Comparison of ENCODE assay signal across 8 cellular contexts in the genomic region with DNA sequence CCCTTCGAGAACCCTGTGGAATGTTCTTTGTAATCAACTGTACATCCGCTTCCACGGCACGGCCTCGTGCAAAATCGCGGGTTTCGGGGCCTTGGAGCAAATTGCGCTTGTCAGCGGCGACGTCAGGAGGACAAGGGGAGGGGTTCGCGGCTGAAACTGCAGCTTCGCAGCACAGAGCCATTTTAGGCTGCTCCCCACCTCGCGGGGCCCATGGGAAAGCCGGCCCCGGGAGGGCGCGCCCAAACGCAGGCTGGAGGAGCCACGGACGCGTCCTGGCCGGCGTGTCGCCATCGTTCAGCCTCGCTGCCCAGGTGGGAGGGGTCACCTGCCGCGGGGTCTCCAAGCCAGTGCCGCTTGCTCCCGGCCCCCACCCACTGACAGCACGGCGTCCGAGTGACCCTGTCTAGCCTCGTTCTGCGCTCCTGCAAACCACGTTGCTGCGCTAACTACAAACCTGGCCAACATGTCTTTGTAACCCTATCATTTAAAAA. TPM values are rescaled to one million over a fixed set of nuclear protein-coding genes. Genes with fewer than 3 reads are reported as not detected.
A peak's percentile ranks its signal among the peaks of the same experiment; 100 is the strongest.
DNase-seq lines count a peak whose midpoint lies in the region; ATAC-seq, FAIRE-seq and TF ChIP-seq lines count a peak whose summit lies in the region.

No MANE protein-coding gene starts in this region.

- H3K36me3 ChIP-seq in IMR-90 (ENCODE audit: control insufficient read depth, insufficient read depth, low read length) (no peaks in the 10 kb centered on the region), prostate gland (no peaks in the 10 kb centered on the region)

- H3K79me1 ChIP-seq in IMR-90 (ENCODE audit: low read depth in 1 of 2, low read length in 2 of 2), result no peaks in the 10 kb centered on the region

- TF ChIP-seq CTCF in IMR-90 (conservative IDR thresholded peaks at IDR 0.05; ENCODE audit: low read depth, low read length), result no peak
- TF ChIP-seq CTCF in prostate gland (IDR thresholded peaks at IDR 0.05), result no peak

- H3K4me3 ChIP-seq in IMR-90 (ENCODE audit: insufficient read depth, low read depth, low read length) (peak overlapping the region; percentile 56; the same call in 1 of the 2 replicates), prostate gland (peak overlapping the region; percentile 64 to 77)

- peak overlapping the region; percentile 81 for H2AFZ ChIP-seq in IMR-90 (replicated peaks; ENCODE audit: low read length, poor library complexity)

- POLR2A ChIA-PET in IMR-90 (lab: Charles Lee; ENCODE audit: unreplicated experiment), result no interaction called here

- H3K23ac ChIP-seq in IMR-90 (ENCODE audit: low read depth, low read length), result no peak overlapping the region

- H3K9me3 ChIP-seq in IMR-90 (ENCODE audit: control insufficient read depth, insufficient read depth, low read length) (no peaks in the 10 kb centered on the region; the same call in 1 of the 2 replicates), prostate gland (no peaks in the 10 kb centered on the region)

- H3K4me2 ChIP-seq in IMR-90 (ENCODE audit: low read depth, low read length), result peak overlapping the region; percentile 70; the same call in 1 of the 2 replicates

- no peak overlapping the region for H4K91ac ChIP-seq in IMR-90 (ENCODE audit: insufficient read depth, low read depth, low read length)

- H4K20me1 ChIP-seq in IMR-90 (ENCODE audit: insufficient read depth, low read length), result no peaks in the 10 kb centered on the region

- no peak overlapping the region; the same call in 1 of the 2 replicates for H4K5ac ChIP-seq in IMR-90 (ENCODE audit: low read depth, low read length)

- DNase-seq in GM12892 (ENCODE audit: insufficient read length) (no peak), IMR-90 (no peak), left cardiac atrium (peak; percentile 69), prostate gland (ENCODE audit: low spot score) (peak; percentile 24), COLO668 (lab: John Stamatoyannopoulos, UW; ENCODE audit: unreplicated experiment) (no peak)
- peak; percentile 59 for DNase-seq in activated naive CD4-positive, alpha-beta T cell treated with anti-CD3 and anti-CD28 coated beads, Interleukin-2, amount 50 U/mL, for 16 hours

- ATAC-seq in IMR-90 (ENCODE audit: low read depth) (no peak), left cardiac atrium (peak; percentile 13), HG03342 (IDR thresholded peaks at IDR 0.05; ENCODE audit: unreplicated experiment) (no peak), GM21390 (IDR thresholded peaks at IDR 0.05; ENCODE audit: unreplicated experiment) (no peak)

- H2BK15ac ChIP-seq in IMR-90 (ENCODE audit: low read depth, low read length), result no peak overlapping the region

- in situ Hi-C loops in IMR-90 (cut with MboI; ENCODE audit: low sequenced_read_pairs), result loop anchor here (10.0 kb wide), 1 partner anchor 143 kb away; no protein-coding TSS in a partner anchor

- no peak overlapping the region for H2BK120ac ChIP-seq in IMR-90 (ENCODE audit: low read depth, low read length)

- no peaks in the 10 kb centered on the region for H3K9me1 ChIP-seq in IMR-90 (ENCODE audit: insufficient read depth, low read length)

- no peak overlapping the region for H3K56ac ChIP-seq in IMR-90 (ENCODE audit: extremely low read depth, insufficient read depth, low read length)

- H3K27ac ChIP-seq in IMR-90 (ENCODE audit: insufficient read depth, low read length) (no peak overlapping the region), prostate gland (peak overlapping the region; percentile 75 to 90)

- H3K27me3 ChIP-seq in IMR-90 (ENCODE audit: control insufficient read depth, insufficient read depth, low read length) (peaks cover 30% of the 10 kb centered on the region), prostate gland (replicated peaks; ENCODE audit: insufficient read depth) (no peaks in the 10 kb centered on the region)

- no peak for TF ChIP-seq POLR2A in GM12892 (IDR thresholded peaks at IDR 0.05; ENCODE audit: low read depth, low read length)
- no peak for TF ChIP-seq POLR2A in IMR-90 (IDR thresholded peaks at IDR 0.05; ENCODE audit: low read depth, low read length)
- no peak for TF ChIP-seq POLR2A in prostate gland (IDR thresholded peaks at IDR 0.05)

- no TSS peak for BruUV-seq in IMR-90 (replicated peaks; lab: Mats Ljungman, UMichigan)

- H2BK5ac ChIP-seq in IMR-90 (ENCODE audit: low read depth, low read length, poor library complexity, severe bottlenecking), result no peak overlapping the region

- no peak overlapping the region for H2AK5ac ChIP-seq in IMR-90 (ENCODE audit: low read depth, low read length)

- no peak overlapping the region for H4K8ac ChIP-seq in IMR-90 (ENCODE audit: low read depth in 2 of 2, low read length in 2 of 2)

- WGBS in IMR-90 (ENCODE audit: extremely low coverage in 2 of 2, insufficient read length in 1 of 2), 2 experiments, result 9% methylated on average over 33 of the region's 41 CpGs; no CpG with 5 or more reads in 1 of the 2 experiments
- WGBS in prostate gland, result 4% methylated on average over 37 of the region's 41 CpGs

- H3K14ac ChIP-seq in IMR-90 (replicated peaks; ENCODE audit: low read depth, low read length), result no peak overlapping the region

- peak overlapping the region; percentile 30 for H2AK9ac ChIP-seq in IMR-90 (replicated peaks; ENCODE audit: low read depth, low read length, poor library complexity)

- TF ChIP-seq RAD21 in IMR-90 (IDR thresholded peaks at IDR 0.05; ENCODE audit: low read length), result no peak

- no peak overlapping the region for H3K9ac ChIP-seq in IMR-90 (ENCODE audit: low read depth, low read length)

- intact Hi-C loops in IMR-90 (cut with micrococcal nuclease) (no loop called here), left cardiac atrium (cut with DNase I) (loop anchor here (2.0 to 10.0 kb wide), 3 partner anchors 73 to 151 kb away; no protein-coding TSS in a partner anchor), prostate gland (cut with DNase I) (loop anchor here (1.0 to 5.0 kb wide), 3 partner anchors 105 to 486 kb away; no protein-coding TSS in a partner anchor)

- CTCF ChIA-PET in IMR-90 (lab: Yijun Ruan, JAX), result no interaction called here

- no peak overlapping the region; the same call in 1 of the 2 replicates for H3K18ac ChIP-seq in IMR-90 (ENCODE audit: low read depth, low read length)

- peak; percentile 54 for FAIRE-seq in GM12892 (lab: Jason Lieb, UNC)

- no peak overlapping the region for H3K4ac ChIP-seq in IMR-90 (ENCODE audit: low read depth, low read length)

- no peaks in the 10 kb centered on the region for H3K4me1 ChIP-seq in IMR-90 (ENCODE audit: control insufficient read depth, insufficient read depth, low read length)
- H3K4me1 ChIP-seq in prostate gland (replicated peaks), result no peaks in the 10 kb centered on the region

- no peak overlapping the region for H2BK20ac ChIP-seq in IMR-90 (ENCODE audit: low read depth, low read length)

- dilution Hi-C loops in IMR-90 (cut with HindIII; ENCODE audit: low sequenced_read_pairs, unreplicated experiment), result loop anchor here (25.0 kb wide), 1 partner anchor 721 kb away; no protein-coding TSS in a partner anchor

TF ChIP-seq in IMR-90, 13 proteins besides CTCF, POLR2A, EP300 and RAD21:
- TF ChIP-seq RCOR1 (IDR thresholded peaks at IDR 0.05; ENCODE audit: insufficient replicate concordance, low read length) (no peak), CHD1 (IDR thresholded peaks at IDR 0.05; ENCODE audit: low read depth, low read length) (no peak), BHLHE40 (IDR thresholded peaks at IDR 0.05; ENCODE audit: low read depth, low read length) (no peak), MAFK (IDR thresholded peaks at IDR 0.05; ENCODE audit: low read depth, low read length) (no peak), SMC3 (IDR thresholded peaks at IDR 0.05; ENCODE audit: low read depth, low read length) (no peak), MXI1 (IDR thresholded peaks at IDR 0.05; ENCODE audit: borderline replicate concordance, low read depth, low read length) (no peak), MAZ (IDR thresholded peaks at IDR 0.05; ENCODE audit: borderline replicate concordance, low read depth, low read length) (no peak), FOS (IDR thresholded peaks at IDR 0.05; ENCODE audit: low read depth, low read length) (no peak), CEBPB (IDR thresholded peaks at IDR 0.05; ENCODE audit: low read depth, low read length) (no peak), USF2 (IDR thresholded peaks at IDR 0.05; ENCODE audit: low read depth, low read length) (no peak), RFX5 (IDR thresholded peaks at IDR 0.05; ENCODE audit: low read depth, low read length) (no peak), NFE2L2 (IDR thresholded peaks at IDR 0.05; ENCODE audit: low read depth, low read length) (no peak), ELK1 (IDR thresholded peaks at IDR 0.05; ENCODE audit: borderline replicate concordance, low read depth, low read length) (no peak)

RNA-seq across cellular contexts. Expression of gene SFMBT2, which starts 2.8 kb away (rescaled TPM):
- polyA plus RNA-seq in GM12892 (2012; ENCODE audit: missing spikeins), result 10.0 TPM
- total RNA-seq in IMR-90 (2012; rRNA removed) (1.1 and 1.3 TPM in 2 replicates), left cardiac atrium (10 to 100 TPM in 1 of 2 donors, 1 to 10 TPM in 1; 9.9 to 11.4 TPM), prostate gland (10 to 100 TPM; 12.2 to 18.5 TPM)
- 0.53 and 0.70 TPM in 2 replicates for polyA plus RNA-seq in IMR-90 (2012; rRNA removed)
- 0.25 and 0.26 TPM in 2 replicates for polyA plus RNA-seq in IMR-90 (2012; cell fraction: cytosol; rRNA removed)
- 0.88 and 2.3 TPM in 2 replicates for polyA plus RNA-seq in IMR-90 (2012; cell fraction: nucleus; rRNA removed; ENCODE audit: low replicate concordance)

Comparison
In these comparisons a context has a peak if more than half of its experiments do, and no peak if none do; other contexts are left out.
1. DNase-seq: peak in activated naive CD4-positive, alpha-beta T cell treated with anti-CD3 and anti-CD28 coated beads, Interleukin-2, amount 50 U/mL, for 16 hours (single experiment), left cardiac atrium (single experiment) and prostate gland (single experiment); none in GM12892 (single experiment), IMR-90 (single experiment) and COLO668 (single experiment).
2. ATAC-seq: peak in left cardiac atrium (2 of 2); none in IMR-90 (single experiment), HG03342 (single experiment) and GM21390 (single experiment).